1 cellular context compared by ENCODE assay signal in the genomic region with DNA sequence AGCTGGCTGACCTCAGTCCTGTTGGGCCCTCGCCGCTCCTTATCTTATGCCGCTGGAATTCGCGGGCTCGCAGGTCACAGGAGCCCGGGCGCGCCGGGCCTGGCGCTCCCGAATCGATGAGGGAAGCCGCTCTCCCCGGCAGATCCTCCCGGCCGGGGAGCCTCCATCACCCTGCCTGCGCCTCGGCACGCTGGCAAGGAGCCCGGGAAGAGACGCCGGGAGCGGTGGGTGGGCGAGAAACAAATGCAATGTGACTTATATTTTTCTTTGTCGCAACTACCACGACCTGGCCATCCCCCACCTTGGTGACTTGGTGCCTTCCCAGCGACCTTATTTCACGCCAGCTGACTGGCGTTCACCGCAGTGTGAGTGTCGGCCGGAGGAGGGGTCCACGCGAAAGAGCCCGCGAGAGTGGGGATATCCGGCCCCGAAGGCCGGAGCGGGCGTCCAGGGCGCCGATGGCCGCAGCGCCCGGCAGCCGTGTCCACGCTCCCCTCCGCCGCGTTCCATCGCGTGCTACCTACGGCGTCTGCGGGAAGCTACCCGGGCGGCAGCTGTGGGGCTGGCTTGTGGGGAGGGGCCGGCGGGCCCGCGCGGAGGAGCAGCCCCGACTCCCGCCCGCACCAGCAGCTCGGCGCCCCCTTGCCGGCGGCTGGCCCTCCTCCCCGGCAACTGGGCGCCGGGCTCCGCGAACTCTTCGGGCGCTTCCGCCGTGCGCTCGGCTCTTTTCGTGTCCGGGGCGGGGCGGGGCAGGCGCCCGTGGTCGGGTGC.
TF ChIP-seq lines count a peak whose summit lies in the region.

No MANE protein-coding gene starts in this region.

TF ChIP-seq in HepG2, 621 proteins besides CTCF, POLR2A, EP300 and RAD21 (continued from another document and continues in another):
- TF ChIP-seq, protein P1, sequence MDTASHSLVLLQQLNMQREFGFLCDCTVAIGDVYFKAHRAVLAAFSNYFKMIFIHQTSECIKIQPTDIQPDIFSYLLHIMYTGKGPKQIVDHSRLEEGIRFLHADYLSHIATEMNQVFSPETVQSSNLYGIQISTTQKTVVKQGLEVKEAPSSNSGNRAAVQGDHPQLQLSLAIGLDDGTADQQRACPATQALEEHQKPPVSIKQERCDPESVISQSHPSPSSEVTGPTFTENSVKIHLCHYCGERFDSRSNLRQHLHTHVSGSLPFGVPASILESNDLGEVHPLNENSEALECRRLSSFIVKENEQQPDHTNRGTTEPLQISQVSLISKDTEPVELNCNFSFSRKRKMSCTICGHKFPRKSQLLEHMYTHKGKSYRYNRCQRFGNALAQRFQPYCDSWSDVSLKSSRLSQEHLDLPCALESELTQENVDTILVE (CRISPR knock-in tag; IDR thresholded peaks at IDR 0.05): no peak
- TF ChIP-seq ZBTB8A (CRISPR knock-in tag; IDR thresholded peaks at IDR 0.05; ENCODE audit: borderline replicate concordance, low read depth) (no peak; the same call in 1 of the 2 replicates), FOXK2 (IDR thresholded peaks at IDR 0.05) (no peak), ZNF772 (CRISPR knock-in tag; IDR thresholded peaks at IDR 0.05) (peak; percentile 79; the same call in 1 of the 2 replicates), TBX3 (IDR thresholded peaks at IDR 0.05; ENCODE audit: borderline replicate concordance) (no peak), ZNF607 (CRISPR knock-in tag; IDR thresholded peaks at IDR 0.05; ENCODE audit: borderline replicate concordance) (0 out of 2 replicates have a peak, but pooled peaks have one; percentile 12), KMT2A (CRISPR knock-in tag; IDR thresholded peaks at IDR 0.05) (peak; percentile 76), GTF2F1 (IDR thresholded peaks at IDR 0.05; ENCODE audit: low read length) (no peak), ZNF572 (CRISPR knock-in tag; IDR thresholded peaks at IDR 0.05) (no peak), SIN3B (IDR thresholded peaks at IDR 0.05; ENCODE audit: low read length) (no peak), SCMH1 (CRISPR knock-in tag; IDR thresholded peaks at IDR 0.05; ENCODE audit: borderline replicate concordance) (no peak), ZSCAN25 (CRISPR knock-in tag; IDR thresholded peaks at IDR 0.05) (peak; percentile 59; the same call in 1 of the 2 replicates), ZNF674 (CRISPR knock-in tag; IDR thresholded peaks at IDR 0.05; ENCODE audit: low read depth) (no peak), MAFG (CRISPR knock-in tag; IDR thresholded peaks at IDR 0.05) (no peak), NR2C2 (CRISPR knock-in tag; IDR thresholded peaks at IDR 0.05; ENCODE audit: borderline replicate concordance) (peak; percentile 34; the same call in 1 of the 2 replicates), ASH2L (IDR thresholded peaks at IDR 0.05; ENCODE audit: insufficient read length, low read depth, low read length) (peak; percentile 46), DPF2 (CRISPR knock-in tag; IDR thresholded peaks at IDR 0.05; ENCODE audit: borderline replicate concordance, low read depth) (no peak), SUZ12 (IDR thresholded peaks at IDR 0.05; ENCODE audit: low read depth, low read length) (no peak), YEATS4 (CRISPR knock-in tag; IDR thresholded peaks at IDR 0.05; ENCODE audit: borderline replicate concordance) (peak; percentile 64), HCFC1 (IDR thresholded peaks at IDR 0.05; ENCODE audit: low read depth, low read length) (no peak), ZNF670 (CRISPR knock-in tag; IDR thresholded peaks at IDR 0.05; ENCODE audit: borderline replicate concordance) (0 out of 2 replicates have a peak, but pooled peaks have one; percentile 39), ZNF282 (IDR thresholded peaks at IDR 0.05; ENCODE audit: partially characterized antibody) (no peak), ATF7 (IDR thresholded peaks at IDR 0.05) (no peak), ATF7 (CRISPR knock-in tag; IDR thresholded peaks at IDR 0.05) (no peak), RARA (CRISPR knock-in tag; IDR thresholded peaks at IDR 0.05) (peak; percentile 55; the same call in 1 of the 2 replicates), REL (CRISPR knock-in tag; conservative IDR thresholded peaks at IDR 0.05) (peak; percentile 37; the same call in 1 of the 2 replicates), TMF1 (CRISPR knock-in tag; IDR thresholded peaks at IDR 0.05; ENCODE audit: low read depth) (no peak; the same call in 1 of the 2 replicates), GFI1 (CRISPR knock-in tag; IDR thresholded peaks at IDR 0.05; ENCODE audit: borderline replicate concordance) (no peak), HNRNPK (IDR thresholded peaks at IDR 0.05; ENCODE audit: low read depth, low read length, poor library complexity, severe bottlenecking) (no peak), STAT5B (CRISPR knock-in tag; IDR thresholded peaks at IDR 0.05) (no peak), ZFYVE20 (CRISPR knock-in tag; IDR thresholded peaks at IDR 0.05; ENCODE audit: borderline replicate concordance, low read depth) (no peak), ZNF790 (CRISPR knock-in tag; IDR thresholded peaks at IDR 0.05; ENCODE audit: borderline replicate concordance) (no peak)
- TF ChIP-seq, protein P2, sequence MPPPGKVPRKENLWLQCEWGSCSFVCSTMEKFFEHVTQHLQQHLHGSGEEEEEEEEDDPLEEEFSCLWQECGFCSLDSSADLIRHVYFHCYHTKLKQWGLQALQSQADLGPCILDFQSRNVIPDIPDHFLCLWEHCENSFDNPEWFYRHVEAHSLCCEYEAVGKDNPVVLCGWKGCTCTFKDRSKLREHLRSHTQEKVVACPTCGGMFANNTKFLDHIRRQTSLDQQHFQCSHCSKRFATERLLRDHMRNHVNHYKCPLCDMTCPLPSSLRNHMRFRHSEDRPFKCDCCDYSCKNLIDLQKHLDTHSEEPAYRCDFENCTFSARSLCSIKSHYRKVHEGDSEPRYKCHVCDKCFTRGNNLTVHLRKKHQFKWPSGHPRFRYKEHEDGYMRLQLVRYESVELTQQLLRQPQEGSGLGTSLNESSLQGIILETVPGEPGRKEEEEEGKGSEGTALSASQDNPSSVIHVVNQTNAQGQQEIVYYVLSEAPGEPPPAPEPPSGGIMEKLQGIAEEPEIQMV (CRISPR knock-in tag; IDR thresholded peaks at IDR 0.05; ENCODE audit: low read depth): no peak
- TF ChIP-seq, protein P3, sequence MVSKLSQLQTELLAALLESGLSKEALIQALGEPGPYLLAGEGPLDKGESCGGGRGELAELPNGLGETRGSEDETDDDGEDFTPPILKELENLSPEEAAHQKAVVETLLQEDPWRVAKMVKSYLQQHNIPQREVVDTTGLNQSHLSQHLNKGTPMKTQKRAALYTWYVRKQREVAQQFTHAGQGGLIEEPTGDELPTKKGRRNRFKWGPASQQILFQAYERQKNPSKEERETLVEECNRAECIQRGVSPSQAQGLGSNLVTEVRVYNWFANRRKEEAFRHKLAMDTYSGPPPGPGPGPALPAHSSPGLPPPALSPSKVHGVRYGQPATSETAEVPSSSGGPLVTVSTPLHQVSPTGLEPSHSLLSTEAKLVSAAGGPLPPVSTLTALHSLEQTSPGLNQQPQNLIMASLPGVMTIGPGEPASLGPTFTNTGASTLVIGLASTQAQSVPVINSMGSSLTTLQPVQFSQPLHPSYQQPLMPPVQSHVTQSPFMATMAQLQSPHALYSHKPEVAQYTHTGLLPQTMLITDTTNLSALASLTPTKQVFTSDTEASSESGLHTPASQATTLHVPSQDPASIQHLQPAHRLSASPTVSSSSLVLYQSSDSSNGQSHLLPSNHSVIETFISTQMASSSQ (IDR thresholded peaks at IDR 0.05; ENCODE audit: low read depth): no peak
- TF ChIP-seq, protein P3 (CRISPR knock-in tag; IDR thresholded peaks at IDR 0.05; ENCODE audit: borderline replicate concordance): no peak
- TF ChIP-seq, protein P4, sequence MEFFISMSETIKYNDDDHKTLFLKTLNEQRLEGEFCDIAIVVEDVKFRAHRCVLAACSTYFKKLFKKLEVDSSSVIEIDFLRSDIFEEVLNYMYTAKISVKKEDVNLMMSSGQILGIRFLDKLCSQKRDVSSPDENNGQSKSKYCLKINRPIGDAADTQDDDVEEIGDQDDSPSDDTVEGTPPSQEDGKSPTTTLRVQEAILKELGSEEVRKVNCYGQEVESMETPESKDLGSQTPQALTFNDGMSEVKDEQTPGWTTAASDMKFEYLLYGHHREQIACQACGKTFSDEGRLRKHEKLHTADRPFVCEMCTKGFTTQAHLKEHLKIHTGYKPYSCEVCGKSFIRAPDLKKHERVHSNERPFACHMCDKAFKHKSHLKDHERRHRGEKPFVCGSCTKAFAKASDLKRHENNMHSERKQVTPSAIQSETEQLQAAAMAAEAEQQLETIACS (CRISPR knock-in tag; IDR thresholded peaks at IDR 0.05): peak; percentile 87
- TF ChIP-seq, protein P5, sequence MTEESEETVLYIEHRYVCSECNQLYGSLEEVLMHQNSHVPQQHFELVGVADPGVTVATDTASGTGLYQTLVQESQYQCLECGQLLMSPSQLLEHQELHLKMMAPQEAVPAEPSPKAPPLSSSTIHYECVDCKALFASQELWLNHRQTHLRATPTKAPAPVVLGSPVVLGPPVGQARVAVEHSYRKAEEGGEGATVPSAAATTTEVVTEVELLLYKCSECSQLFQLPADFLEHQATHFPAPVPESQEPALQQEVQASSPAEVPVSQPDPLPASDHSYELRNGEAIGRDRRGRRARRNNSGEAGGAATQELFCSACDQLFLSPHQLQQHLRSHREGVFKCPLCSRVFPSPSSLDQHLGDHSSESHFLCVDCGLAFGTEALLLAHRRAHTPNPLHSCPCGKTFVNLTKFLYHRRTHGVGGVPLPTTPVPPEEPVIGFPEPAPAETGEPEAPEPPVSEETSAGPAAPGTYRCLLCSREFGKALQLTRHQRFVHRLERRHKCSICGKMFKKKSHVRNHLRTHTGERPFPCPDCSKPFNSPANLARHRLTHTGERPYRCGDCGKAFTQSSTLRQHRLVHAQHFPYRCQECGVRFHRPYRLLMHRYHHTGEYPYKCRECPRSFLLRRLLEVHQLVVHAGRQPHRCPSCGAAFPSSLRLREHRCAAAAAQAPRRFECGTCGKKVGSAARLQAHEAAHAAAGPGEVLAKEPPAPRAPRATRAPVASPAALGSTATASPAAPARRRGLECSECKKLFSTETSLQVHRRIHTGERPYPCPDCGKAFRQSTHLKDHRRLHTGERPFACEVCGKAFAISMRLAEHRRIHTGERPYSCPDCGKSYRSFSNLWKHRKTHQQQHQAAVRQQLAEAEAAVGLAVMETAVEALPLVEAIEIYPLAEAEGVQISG (CRISPR knock-in tag; IDR thresholded peaks at IDR 0.05): peak; percentile 57
- TF ChIP-seq, protein P6, sequence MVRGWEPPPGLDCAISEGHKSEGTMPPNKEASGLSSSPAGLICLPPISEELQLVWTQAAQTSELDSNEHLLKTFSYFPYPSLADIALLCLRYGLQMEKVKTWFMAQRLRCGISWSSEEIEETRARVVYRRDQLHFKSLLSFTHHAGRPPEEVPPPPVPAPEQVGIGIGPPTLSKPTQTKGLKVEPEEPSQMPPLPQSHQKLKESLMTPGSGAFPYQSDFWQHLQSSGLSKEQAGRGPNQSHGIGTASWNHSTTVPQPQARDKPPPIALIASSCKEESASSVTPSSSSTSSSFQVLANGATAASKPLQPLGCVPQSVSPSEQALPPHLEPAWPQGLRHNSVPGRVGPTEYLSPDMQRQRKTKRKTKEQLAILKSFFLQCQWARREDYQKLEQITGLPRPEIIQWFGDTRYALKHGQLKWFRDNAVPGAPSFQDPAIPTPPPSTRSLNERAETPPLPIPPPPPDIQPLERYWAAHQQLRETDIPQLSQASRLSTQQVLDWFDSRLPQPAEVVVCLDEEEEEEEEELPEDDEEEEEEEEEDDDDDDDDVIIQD (CRISPR knock-in tag; IDR thresholded peaks at IDR 0.05; ENCODE audit: low read depth): no peak
- TF ChIP-seq, protein P7, sequence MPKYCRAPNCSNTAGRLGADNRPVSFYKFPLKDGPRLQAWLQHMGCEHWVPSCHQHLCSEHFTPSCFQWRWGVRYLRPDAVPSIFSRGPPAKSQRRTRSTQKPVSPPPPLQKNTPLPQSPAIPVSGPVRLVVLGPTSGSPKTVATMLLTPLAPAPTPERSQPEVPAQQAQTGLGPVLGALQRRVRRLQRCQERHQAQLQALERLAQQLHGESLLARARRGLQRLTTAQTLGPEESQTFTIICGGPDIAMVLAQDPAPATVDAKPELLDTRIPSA (CRISPR knock-in tag; IDR thresholded peaks at IDR 0.05; ENCODE audit: borderline replicate concordance): no peak
- TF ChIP-seq, protein P8, sequence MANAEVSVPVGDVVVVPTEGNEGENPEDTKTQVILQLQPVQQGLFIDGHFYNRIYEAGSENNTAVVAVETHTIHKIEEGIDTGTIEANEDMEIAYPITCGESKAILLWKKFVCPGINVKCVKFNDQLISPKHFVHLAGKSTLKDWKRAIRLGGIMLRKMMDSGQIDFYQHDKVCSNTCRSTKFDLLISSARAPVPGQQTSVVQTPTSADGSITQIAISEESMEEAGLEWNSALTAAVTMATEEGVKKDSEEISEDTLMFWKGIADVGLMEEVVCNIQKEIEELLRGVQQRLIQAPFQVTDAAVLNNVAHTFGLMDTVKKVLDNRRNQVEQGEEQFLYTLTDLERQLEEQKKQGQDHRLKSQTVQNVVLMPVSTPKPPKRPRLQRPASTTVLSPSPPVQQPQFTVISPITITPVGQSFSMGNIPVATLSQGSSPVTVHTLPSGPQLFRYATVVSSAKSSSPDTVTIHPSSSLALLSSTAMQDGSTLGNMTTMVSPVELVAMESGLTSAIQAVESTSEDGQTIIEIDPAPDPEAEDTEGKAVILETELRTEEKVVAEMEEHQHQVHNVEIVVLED (CRISPR knock-in tag; IDR thresholded peaks at IDR 0.05; ENCODE audit: borderline replicate concordance): peak; percentile 47; the same call in 1 of the 2 replicates
- TF ChIP-seq, protein P9, sequence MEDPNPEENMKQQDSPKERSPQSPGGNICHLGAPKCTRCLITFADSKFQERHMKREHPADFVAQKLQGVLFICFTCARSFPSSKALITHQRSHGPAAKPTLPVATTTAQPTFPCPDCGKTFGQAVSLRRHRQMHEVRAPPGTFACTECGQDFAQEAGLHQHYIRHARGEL (CRISPR knock-in tag; IDR thresholded peaks at IDR 0.05): no peak
- TF ChIP-seq, protein P10, sequence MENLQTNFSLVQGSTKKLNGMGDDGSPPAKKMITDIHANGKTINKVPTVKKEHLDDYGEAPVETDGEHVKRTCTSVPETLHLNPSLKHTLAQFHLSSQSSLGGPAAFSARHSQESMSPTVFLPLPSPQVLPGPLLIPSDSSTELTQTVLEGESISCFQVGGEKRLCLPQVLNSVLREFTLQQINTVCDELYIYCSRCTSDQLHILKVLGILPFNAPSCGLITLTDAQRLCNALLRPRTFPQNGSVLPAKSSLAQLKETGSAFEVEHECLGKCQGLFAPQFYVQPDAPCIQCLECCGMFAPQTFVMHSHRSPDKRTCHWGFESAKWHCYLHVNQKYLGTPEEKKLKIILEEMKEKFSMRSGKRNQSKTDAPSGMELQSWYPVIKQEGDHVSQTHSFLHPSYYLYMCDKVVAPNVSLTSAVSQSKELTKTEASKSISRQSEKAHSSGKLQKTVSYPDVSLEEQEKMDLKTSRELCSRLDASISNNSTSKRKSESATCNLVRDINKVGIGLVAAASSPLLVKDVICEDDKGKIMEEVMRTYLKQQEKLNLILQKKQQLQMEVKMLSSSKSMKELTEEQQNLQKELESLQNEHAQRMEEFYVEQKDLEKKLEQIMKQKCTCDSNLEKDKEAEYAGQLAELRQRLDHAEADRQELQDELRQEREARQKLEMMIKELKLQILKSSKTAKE (CRISPR knock-in tag; IDR thresholded peaks at IDR 0.05; ENCODE audit: borderline replicate concordance): no peak
